ENCODE assay signal across 1 cellular context in genomic region chr19:2798733-2799132, GRCh38.
A peak's percentile ranks its signal among the peaks of the same experiment; 100 is the strongest.
TF ChIP-seq lines count a peak whose summit lies in the region.

No MANE protein-coding gene starts in this region.

TF ChIP-seq in HepG2, 621 proteins besides CTCF, POLR2A, EP300 and RAD21:
- TF ChIP-seq ZBTB33 (CRISPR knock-in tag; IDR thresholded peaks at IDR 0.05), result peak; percentile 58; the same call in 1 of the 2 replicates
- TF ChIP-seq BCL3 (CRISPR knock-in tag; IDR thresholded peaks at IDR 0.05), result no peak
- no peak for TF ChIP-seq NFYC (CRISPR knock-in tag; IDR thresholded peaks at IDR 0.05)
TF ChIP-seq in HepG2: peak in this region for 1.
